1 cellular context compared by ENCODE assay signal in genomic region chr4:47762376-47763266, GRCh38.
TF ChIP-seq lines count a peak whose summit lies in the region.

No MANE protein-coding gene starts in this region.

TF ChIP-seq in HepG2, 621 proteins besides CTCF, POLR2A, EP300 and RAD21 (continued from another document):
- TF ChIP-seq ATF1 (CRISPR knock-in tag; IDR thresholded peaks at IDR 0.05), result no peak
- TF ChIP-seq STAG1 (CRISPR knock-in tag; IDR thresholded peaks at IDR 0.05), result peak; percentile 28
- TF ChIP-seq ZFP36L1 (CRISPR knock-in tag; IDR thresholded peaks at IDR 0.05), result no peak
- no peak for TF ChIP-seq KAT8 (CRISPR knock-in tag; IDR thresholded peaks at IDR 0.05)
- TF ChIP-seq ZNF17 (CRISPR knock-in tag; IDR thresholded peaks at IDR 0.05), result no peak
